Comparison of ENCODE assay signal across 10 cellular contexts in genomic region chr3:102057781-102058421, GRCh38.
DNase-seq lines count a peak whose midpoint lies in the region; ATAC-seq and TF ChIP-seq lines count a peak whose summit lies in the region.
"Had no signal": no experiment of that assay in that cellular context is flagged by ENCODE, and none has a peak within 500 bp of the region (broad histone marks: within the 10 kb centered on the region; RNA-seq: fewer than 3 reads in every experiment).

No MANE protein-coding gene starts in this region.

- H2AFZ ChIP-seq in trophoblast cell (ENCODE audit: insufficient read depth, low read length, poor library complexity) = no peak overlapping the region

- intact Hi-C loops in testis (cut with DNase I; ENCODE audit: low total_unique reads) = no loop called here

- H4K8ac ChIP-seq in trophoblast cell (ENCODE audit: low read depth, low read length) = no peak overlapping the region

- H3K4ac ChIP-seq in trophoblast cell (ENCODE audit: low read depth, low read length) = no peak overlapping the region

- H2AK5ac ChIP-seq in trophoblast cell (ENCODE audit: low read length) = no peak overlapping the region

- CTCF ChIA-PET in RWPE1 (lab: Yijun Ruan, JAX) = interaction anchor here (0.7 kb wide), 1 partner anchor 167 kb away, joined by 4 read pairs; no protein-coding TSS in a partner anchor

- no peak overlapping the region for H3K9ac ChIP-seq in trophoblast cell (ENCODE audit: low read length)

- no peak overlapping the region for H3K23ac ChIP-seq in trophoblast cell (ENCODE audit: low read length)

- H2BK120ac ChIP-seq in trophoblast cell (ENCODE audit: insufficient read depth, low read length, poor library complexity) = no peak overlapping the region

- H3K4me1 Mint-ChIP-seq in activated T-helper 17 cell treated with anti-CD3 and anti-CD28 coated beads, Interleukin-2, amount 50 U/mL, for 72 hours = peaks cover 23% of the 10 kb centered on the region

- H2BK12ac ChIP-seq in trophoblast cell (ENCODE audit: low read length) = no peak overlapping the region

- DNase-seq in GM12864 (ENCODE audit: low read depth) (peak; percentile 93), RWPE1 (ENCODE audit: low spot score) (no peak), testis (no peak), trophoblast cell (no peak)
- DNase-seq: DND-41, SW 1271 had no signal

- TF ChIP-seq POLR2A in testis (IDR thresholded peaks at IDR 0.05) (no peak), gastroesophageal sphincter (IDR thresholded peaks at IDR 0.05) (no peak)

- H3K79me1 ChIP-seq in trophoblast cell (ENCODE audit: low read length) = no peaks in the 10 kb centered on the region

- H3K4me3 Mint-ChIP-seq in activated T-helper 17 cell treated with anti-CD3 and anti-CD28 coated beads, Interleukin-2, amount 50 U/mL, for 72 hours = peak overlapping the region; percentile 25

- H3K4me1 ChIP-seq in testis (no peaks in the 10 kb centered on the region), gastroesophageal sphincter (peaks cover 0 to 5% (median 0%) of the 10 kb centered on the region in 3 donors), trophoblast cell (ENCODE audit: control insufficient read depth in 1 of 2, insufficient read depth in 2 of 2, low read length in 2 of 2) (no peaks in the 10 kb centered on the region)

- peak overlapping the region; percentile 19 for H3K27ac Mint-ChIP-seq in activated T-helper 17 cell treated with anti-CD3 and anti-CD28 coated beads, Interleukin-2, amount 50 U/mL, for 72 hours

- H3K9me3 ChIP-seq in testis (no peaks in the 10 kb centered on the region), gastroesophageal sphincter (no peaks in the 10 kb centered on the region), trophoblast cell (ENCODE audit: insufficient read depth, low read depth, low read length) (no peaks in the 10 kb centered on the region)

- H3K9me3 Mint-ChIP-seq in activated T-helper 17 cell treated with anti-CD3 and anti-CD28 coated beads, Interleukin-2, amount 50 U/mL, for 72 hours = peaks cover 7% of the 10 kb centered on the region

- H3K36me3 ChIP-seq in testis (ENCODE audit: low read depth, missing control alignments) (no peaks in the 10 kb centered on the region), gastroesophageal sphincter (no peaks in the 10 kb centered on the region), trophoblast cell (ENCODE audit: control insufficient read depth in 1 of 2, insufficient read depth in 2 of 2, low read length in 2 of 2) (no peaks in the 10 kb centered on the region)

- no peak overlapping the region for H3K27ac ChIP-seq in RWPE1
- no peak overlapping the region for H3K27ac ChIP-seq in testis
- no peak overlapping the region for H3K27ac ChIP-seq in gastroesophageal sphincter
- H3K27ac ChIP-seq in trophoblast cell (ENCODE audit: low read depth, low read length) = no peak overlapping the region

- no peaks in the 10 kb centered on the region for H3K27me3 Mint-ChIP-seq in activated T-helper 17 cell treated with anti-CD3 and anti-CD28 coated beads, Interleukin-2, amount 50 U/mL, for 72 hours

- H3K4me3 ChIP-seq in GM12864 (ENCODE audit: low read depth, low read length) (no peak overlapping the region), testis (no peak overlapping the region), gastroesophageal sphincter (no peak overlapping the region), trophoblast cell (ENCODE audit: low read depth, low read length) (no peak overlapping the region)

- peak; percentile 82 for ATAC-seq in GM19351 (IDR thresholded peaks at IDR 0.05; ENCODE audit: unreplicated experiment)
- ATAC-seq in HG03060 (IDR thresholded peaks at IDR 0.05; ENCODE audit: low read depth, unreplicated experiment) = peak; percentile 75
- ATAC-seq in activated T-helper 17 cell treated with anti-CD3 and anti-CD28 coated beads, Interleukin-2, amount 50 U/mL, for 72 hours (replicated peaks) = peak; percentile 64
- ATAC-seq in gastroesophageal sphincter = no peak

- H3K36me3 Mint-ChIP-seq in activated T-helper 17 cell treated with anti-CD3 and anti-CD28 coated beads, Interleukin-2, amount 50 U/mL, for 72 hours (ENCODE audit: low read depth) = no peaks in the 10 kb centered on the region

- no peak overlapping the region for H3K4me2 ChIP-seq in trophoblast cell (ENCODE audit: low read length)

- H3K27me3 ChIP-seq in testis = no peaks in the 10 kb centered on the region
- H3K27me3 ChIP-seq in gastroesophageal sphincter = no peaks in the 10 kb centered on the region
- no peaks in the 10 kb centered on the region for H3K27me3 ChIP-seq in trophoblast cell (ENCODE audit: insufficient read depth, low read length)

- no peak overlapping the region for H3K18ac ChIP-seq in trophoblast cell (ENCODE audit: low read length)

- TF ChIP-seq EP300 in gastroesophageal sphincter (IDR thresholded peaks at IDR 0.05) = no peak

- TF ChIP-seq CTCF in GM12864 (IDR thresholded peaks at IDR 0.05; ENCODE audit: low read depth, low read length, missing control alignments) = no peak
- no peak for TF ChIP-seq CTCF in RWPE1 (conservative IDR thresholded peaks at IDR 0.05; ENCODE audit: low read depth)
- TF ChIP-seq CTCF in testis (IDR thresholded peaks at IDR 0.05) = no peak
- TF ChIP-seq CTCF in gastroesophageal sphincter (IDR thresholded peaks at IDR 0.05) = no peak

- H2BK5ac ChIP-seq in trophoblast cell (ENCODE audit: low read depth, low read length, poor library complexity) = no peak overlapping the region

- H3K79me2 ChIP-seq in trophoblast cell (ENCODE audit: control insufficient read depth, insufficient read depth, low read length, poor library complexity) = no peaks in the 10 kb centered on the region

- no peak overlapping the region for H3K14ac ChIP-seq in trophoblast cell (ENCODE audit: low read length)

- POLR2A ChIA-PET in RWPE1 (lab: Yijun Ruan, JAX; ENCODE audit: low non-redundant PET) = no interaction called here

- H4K91ac ChIP-seq in trophoblast cell (ENCODE audit: low read depth, low read length) = no peak overlapping the region

- H4K12ac ChIP-seq in trophoblast cell (ENCODE audit: low read depth, low read length) = no peak overlapping the region
